In genomic region chrY:24833619-24834018, GRCh38 we compare ENCODE assay signal across 15 cellular contexts. TPM values are rescaled to one million over a fixed set of nuclear protein-coding genes. Genes with fewer than 3 reads are reported as not detected.
"Had no signal": no experiment of that assay in that cellular context is flagged by ENCODE, and none has a peak within 500 bp of the region (broad histone marks: within the 10 kb centered on the region; RNA-seq: fewer than 3 reads in every experiment).

DAZ4 (plus strand) TSS chrY:24833919; CDS start chrY:24834127, 208 bp downstream.

RNA-seq across cellular contexts. Expression of gene DAZ4, which starts in this region (rescaled TPM):
- total RNA-seq: activated B cell treated with CpG ODN at 0.5 μM for 24 hours; activated CD4-positive, alpha-beta memory T cell treated with anti-CD3 and anti-CD28 coated beads for 36 hours; activated CD4-positive, alpha-beta memory T cell treated with anti-CD3 and anti-CD28 coated beads, Interleukin-2, amount 10 ng/mL, durations not matched to agents 7 days and 5 days; activated CD4-positive, alpha-beta T cell treated with anti-CD3 and anti-CD28 coated beads for 36 hours; activated CD4-positive, alpha-beta T cell treated with anti-CD3 and anti-CD28 coated beads, Interleukin-2, amount 10 ng/mL, durations not matched to agents 24 days and 14 days; activated CD4-positive, alpha-beta T cell treated with anti-CD3 and anti-CD28 coated beads, Interleukin-2, amount 10 ng/mL, durations not matched to agents 7 days and 5 days; activated CD8-positive, alpha-beta memory T cell treated with anti-CD3 and anti-CD28 coated beads for 36 hours; activated CD8-positive, alpha-beta memory T cell treated with anti-CD3 and anti-CD28 coated beads, Interleukin-2, amount 10 ng/mL, durations not matched to agents 7 days and 5 days; activated CD8-positive, alpha-beta T cell treated with anti-CD3 and anti-CD28 coated beads for 36 hours; activated CD8-positive, alpha-beta T cell treated with anti-CD3 and anti-CD28 coated beads, Interleukin-2, amount 10 ng/mL, durations not matched to agents 7 days and 5 days; T-cell; T-helper 1 cell treated with Interleukin-12 subunit alpha and Interleukin-12 subunit beta and Interleukin-4 antibody, amounts not matched to agents 30 ng/mL and 1 ng/mL, for 36 hours; T-helper 17 cell; T-helper 2 cell treated with Interferon-gamma antibody and Interleukin-4, amounts not matched to agents 100 ng/mL and 5 ng/mL, for 36 hours; WTC11 had no signal
